ENCODE assay signal across 19 cellular contexts in genomic region chr9:123358181-123358894, GRCh38. TPM values are rescaled to one million over a fixed set of nuclear protein-coding genes. Genes with fewer than 3 reads are reported as not detected.
A peak's percentile ranks its signal among the peaks of the same experiment; 100 is the strongest.
DNase-seq lines count a peak whose midpoint lies in the region; ATAC-seq and TF ChIP-seq lines count a peak whose summit lies in the region.
"Had no signal": no experiment of that assay in that cellular context is flagged by ENCODE, and none has a peak within 500 bp of the region (broad histone marks: within the 10 kb centered on the region; RNA-seq: fewer than 3 reads in every experiment).

No MANE protein-coding gene starts in this region.

- H3K36me3 ChIP-seq in WERI-Rb-1 (peaks cover 6% of the 10 kb centered on the region), iPS-18a (ENCODE audit: control insufficient read depth, low read depth, low read length) (no peaks in the 10 kb centered on the region)
- H3K36me3 ChIP-seq: tibial artery had no signal

- peak; percentile 25 for DNase-seq in DMS53 (lab: John Stamatoyannopoulos, UW)
- DNase-seq in DMS53 treated with DMSO at 0.1 percent for 48 hours (lab: John Stamatoyannopoulos, UW; ENCODE audit: unreplicated experiment), result no peak
- DNase-seq in WERI-Rb-1, result no peak
- DNase-seq in posterior cingulate gyrus, result peak in 9 of 10 donors; percentile 70 to 97 (median 83)
- no peak for DNase-seq in activated CD8-positive, alpha-beta memory T cell treated with anti-CD3 and anti-CD28 coated beads for 24 hours
- no peak for DNase-seq in mucosa of gallbladder (ENCODE audit: low spot score)
- DNase-seq: activated CD4-positive, CD25-positive, alpha-beta regulatory T cell; activated naive CD4-positive, alpha-beta T cell treated with anti-CD3 and anti-CD28 coated beads for 36 hours; CD4-positive, alpha-beta memory T cell; IMR-90; kidney glomerular epithelial cell; NCI-H1105; NCI-H345; PC-9; tibial artery had no signal

- H3K9ac ChIP-seq in iPS-18a (ENCODE audit: low read length), result peak overlapping the region; percentile 50

- H3K27me3 ChIP-seq in WERI-Rb-1 (ENCODE audit: insufficient read depth, low read depth, severe bottlenecking) (no peaks in the 10 kb centered on the region), iPS-18a (ENCODE audit: control insufficient read depth, insufficient read depth, low read length) (no peaks in the 10 kb centered on the region)

- intact Hi-C loops in posterior cingulate gyrus (cut with DNase I), result loop anchor here (10.0 kb wide), 1 partner anchor 454 kb away; the partner anchor contains the start of gene RC3H2

- no peaks in the 10 kb centered on the region for H3K9me3 ChIP-seq in WERI-Rb-1 (ENCODE audit: severe bottlenecking)
- H3K9me3 ChIP-seq in iPS-18a (ENCODE audit: control insufficient read depth, low read depth, low read length), result no peaks in the 10 kb centered on the region
- H3K9me3 ChIP-seq: tibial artery had no signal

- H3K4me1 ChIP-seq in iPS-18a (ENCODE audit: control insufficient read depth, low read depth, low read length), result peaks cover 54% of the 10 kb centered on the region

- no peak for ATAC-seq in esophagus mucosa

- no peak for TF ChIP-seq CTCF in WERI-Rb-1 (IDR thresholded peaks at IDR 0.05; ENCODE audit: low read depth, low read length)

- H3K4me3 ChIP-seq in WERI-Rb-1 (ENCODE audit: low read depth, low read length) (no peak overlapping the region), iPS-18a (ENCODE audit: low read length) (peak overlapping the region; percentile 61)
- H3K4me3 ChIP-seq: PC-9, tibial artery had no signal

- peak overlapping the region; percentile 85 for H3K27ac ChIP-seq in WERI-Rb-1
- H3K27ac ChIP-seq in iPS-18a (ENCODE audit: low read length), result peak overlapping the region; percentile 33
- H3K27ac ChIP-seq: 22Rv1, PC-9, tibial artery had no signal

RNA-seq across cellular contexts. Expression of gene CRB2, which starts 2.3 kb away (rescaled TPM):
- not detected for total RNA-seq in esophagus mucosa
- total RNA-seq in mucosa of gallbladder, result 0.06 TPM
- total RNA-seq: activated naive CD4-positive, alpha-beta T cell treated with anti-CD3 and anti-CD28 coated beads for 36 hours; cardiac septum; CD4-positive, alpha-beta memory T cell; IMR-90; PC-9 had no signal

Comparison
In these comparisons a context has a peak if more than half of its experiments do, and no peak if none do; other contexts are left out.
1. DNase-seq: peak in DMS53 (single experiment) and posterior cingulate gyrus (9 of 10); none in DMS53 treated with DMSO at 0.1 percent for 48 hours (single experiment), WERI-Rb-1 (single experiment), activated CD8-positive, alpha-beta memory T cell treated with anti-CD3 and anti-CD28 coated beads for 24 hours (single experiment) and mucosa of gallbladder (single experiment).